In the genomic region with DNA sequence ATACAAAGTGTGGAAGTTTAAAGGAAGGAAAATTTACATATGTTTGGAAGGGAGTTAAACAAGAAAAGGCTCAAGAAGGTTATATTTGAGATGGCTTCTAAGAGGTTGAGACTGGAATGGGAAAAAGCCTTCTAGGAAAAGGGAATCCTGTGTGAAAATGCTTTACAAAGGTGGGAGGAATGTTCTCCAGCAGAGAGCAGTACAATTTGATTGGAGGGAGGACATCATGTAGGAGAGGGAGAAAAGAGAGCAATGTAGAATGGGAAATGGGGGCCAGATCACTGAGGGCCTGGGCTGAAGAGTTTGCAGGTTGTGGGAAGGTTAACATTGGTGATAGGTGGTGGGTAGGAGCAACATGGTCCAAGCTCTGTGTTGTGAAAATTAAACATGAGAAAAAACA, we compare ENCODE assay signal across 7 cellular contexts.
"Had no signal": no experiment of that assay in that cellular context is flagged by ENCODE, and none has a peak within 500 bp of the region (broad histone marks: within the 10 kb centered on the region; RNA-seq: fewer than 3 reads in every experiment).

No MANE protein-coding gene starts in this region.

- H3K9ac ChIP-seq: GM23248 had no signal

- H3K27me3 Mint-ChIP-seq: IgD-negative memory B cell had no signal

- DNase-seq: GM23248, H7, HCEC 1CT, KBM-7 had no signal

- H3K27ac ChIP-seq: GM23248, HL-60 had no signal

- FAIRE-seq: HepG2 had no signal

- H2AFZ ChIP-seq: GM23248 had no signal

- H3K4me1 Mint-ChIP-seq: IgD-negative memory B cell had no signal

- H3K36me3 Mint-ChIP-seq: IgD-negative memory B cell had no signal

- H3K4me3 ChIP-seq: GM23248 had no signal

- ATAC-seq: HepG2 had no signal

- H3K4me3 Mint-ChIP-seq: IgD-negative memory B cell had no signal

- H3K27ac Mint-ChIP-seq: IgD-negative memory B cell had no signal
